In the genomic region with DNA sequence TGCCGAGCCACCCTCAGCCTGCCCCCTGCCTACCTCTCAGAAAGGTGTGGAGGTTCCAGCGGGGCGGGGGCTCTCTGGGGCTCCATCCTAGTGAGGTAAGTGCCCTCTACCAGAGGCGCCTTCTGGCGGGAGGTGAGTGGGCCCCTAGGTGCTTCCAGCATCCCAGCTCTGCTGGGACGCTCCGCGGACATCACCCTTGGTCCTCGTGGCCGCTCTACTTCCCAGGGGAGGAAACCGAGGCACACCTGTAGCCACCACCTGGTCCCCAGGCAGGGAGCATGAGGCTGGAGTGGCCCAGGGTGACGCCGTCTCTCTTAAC, we compare ENCODE assay signal across 2 cellular contexts.
TF ChIP-seq lines count a peak whose summit lies in the region.

No MANE protein-coding gene starts in this region.

TF ChIP-seq in SK-N-SH, 30 proteins besides CTCF, POLR2A, EP300 and RAD21:
- TF ChIP-seq TCF12 (IDR thresholded peaks at IDR 0.05) (no peak), TAF1 (IDR thresholded peaks at IDR 0.05; ENCODE audit: borderline replicate concordance, low read depth, low read length) (no peak)

TF ChIP-seq in SK-N-SH treated with all-trans-retinoic acid at 6 μM for 48 hours, 23 proteins besides CTCF, POLR2A, EP300 and RAD21:
- no peak for TF ChIP-seq PPARA (CRISPR knock-in tag; IDR thresholded peaks at IDR 0.05; ENCODE audit: borderline replicate concordance)
- no peak for TF ChIP-seq ESRRG (CRISPR knock-in tag; IDR thresholded peaks at IDR 0.05)
- TF ChIP-seq ZNF70 (CRISPR knock-in tag; IDR thresholded peaks at IDR 0.05): no peak
